Comparison of ENCODE assay signal across 1 cellular context in the genomic region with DNA sequence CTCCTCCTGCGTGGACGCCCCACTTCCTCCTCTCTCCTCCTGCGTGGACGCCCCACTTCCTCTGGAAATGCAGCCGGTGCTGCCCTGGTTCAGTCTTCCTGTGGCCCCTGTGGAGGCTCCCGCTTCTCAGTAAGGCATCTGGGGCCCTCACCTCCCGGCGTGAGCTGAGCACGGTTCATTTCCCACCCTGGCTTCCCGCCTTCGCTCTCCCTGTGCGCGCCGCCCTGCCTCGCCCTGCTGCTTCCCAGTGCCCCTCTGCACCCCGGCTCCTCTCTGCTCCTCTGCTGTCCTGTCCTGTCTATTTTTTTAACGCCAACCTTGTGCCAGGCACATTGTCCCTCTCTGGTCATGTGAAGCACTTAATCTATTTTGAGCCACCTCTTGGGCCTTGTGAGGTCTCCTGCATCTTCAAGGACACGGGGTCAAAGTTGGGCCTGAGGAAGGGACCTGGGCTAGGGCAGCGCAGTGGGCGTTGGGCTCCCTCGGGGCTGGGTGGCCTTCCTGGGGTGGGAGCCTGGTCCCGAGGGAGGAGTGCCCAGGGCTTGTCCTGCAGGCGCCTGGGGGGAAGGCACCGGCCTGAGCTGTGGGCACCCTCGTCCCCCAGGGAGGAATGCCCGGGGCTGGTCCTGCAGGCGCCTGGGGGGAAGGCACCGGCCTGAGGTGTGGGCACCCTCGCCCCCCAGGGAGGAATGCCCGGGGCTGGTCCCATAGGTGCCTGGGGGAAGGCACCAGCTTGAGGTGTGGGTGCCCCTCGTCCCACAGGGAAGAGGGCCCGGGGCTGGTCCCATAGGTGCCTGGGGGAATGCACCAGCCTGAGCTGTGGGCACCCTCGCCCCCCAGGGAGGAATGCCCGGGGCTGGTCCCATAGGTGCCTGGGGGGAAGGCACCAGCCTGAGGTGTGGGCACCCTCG.
TF ChIP-seq lines count a peak whose summit lies in the region.

No MANE protein-coding gene starts in this region.

TF ChIP-seq in HepG2, 621 proteins besides CTCF, POLR2A, EP300 and RAD21:
- peak; percentile 47; the same call in 1 of the 2 replicates for TF ChIP-seq HNRNPL (IDR thresholded peaks at IDR 0.05; ENCODE audit: low read depth, low read length)
- TF ChIP-seq, protein P1, sequence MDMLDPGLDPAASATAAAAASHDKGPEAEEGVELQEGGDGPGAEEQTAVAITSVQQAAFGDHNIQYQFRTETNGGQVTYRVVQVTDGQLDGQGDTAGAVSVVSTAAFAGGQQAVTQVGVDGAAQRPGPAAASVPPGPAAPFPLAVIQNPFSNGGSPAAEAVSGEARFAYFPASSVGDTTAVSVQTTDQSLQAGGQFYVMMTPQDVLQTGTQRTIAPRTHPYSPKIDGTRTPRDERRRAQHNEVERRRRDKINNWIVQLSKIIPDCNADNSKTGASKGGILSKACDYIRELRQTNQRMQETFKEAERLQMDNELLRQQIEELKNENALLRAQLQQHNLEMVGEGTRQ (IDR thresholded peaks at IDR 0.05; ENCODE audit: low read depth, low read length): no peak
- TF ChIP-seq, protein P1 (CRISPR knock-in tag; IDR thresholded peaks at IDR 0.05; ENCODE audit: borderline replicate concordance): no peak
